ENCODE assay signal across 10 cellular contexts in genomic region chr3:4850928-4851265, GRCh38.
DNase-seq lines count a peak whose midpoint lies in the region; ATAC-seq and TF ChIP-seq lines count a peak whose summit lies in the region.
"Had no signal": no experiment of that assay in that cellular context is flagged by ENCODE, and none has a peak within 500 bp of the region (broad histone marks: within the 10 kb centered on the region; RNA-seq: fewer than 3 reads in every experiment).

No MANE protein-coding gene starts in this region.

- DNase-seq in GM12864 (ENCODE audit: low read depth) (peak; percentile 46), left ventricle myocardium superior (no peak), omental fat pad (ENCODE audit: low spot score) (no peak), breast epithelium (ENCODE audit: low spot score in 2 of 2) (no peak), substantia nigra (lab: John Stamatoyannopoulos, UW) (no peak)
- DNase-seq in activated T-helper 1 cell treated with anti-CD3 and anti-CD28 coated beads, Interleukin-12 subunit alpha, Interleukin-12 subunit beta, Interleukin-2, Interleukin-4 antibody, amounts not matched to agents 30 ng/mL and 10 ng/mL and 1 ng/mL, durations not matched to agents 14 hours and 24 hours and 36 hours (ENCODE audit: low spot score), result peak; percentile 56
- DNase-seq: NCI-H146 had no signal

- peak overlapping the region; percentile 99 for H3K27ac Mint-ChIP-seq in activated T-helper 1 cell treated with anti-CD3 and anti-CD28 coated beads, Interleukin-12 subunit alpha, Interleukin-12 subunit beta, Interleukin-2, Interleukin-4 antibody, amounts not matched to agents 30 ng/mL and 10 ng/mL and 1 ng/mL, durations not matched to agents 14 hours and 24 hours and 36 hours
- H3K27ac Mint-ChIP-seq: GM23338 had no signal

- TF ChIP-seq CTCF in GM12864 (IDR thresholded peaks at IDR 0.05; ENCODE audit: low read depth, low read length, missing control alignments) (no peak), omental fat pad (IDR thresholded peaks at IDR 0.05) (no peak), breast epithelium (IDR thresholded peaks at IDR 0.05) (no peak)

- H3K4me3 Mint-ChIP-seq in activated T-helper 1 cell treated with anti-CD3 and anti-CD28 coated beads, Interleukin-12 subunit alpha, Interleukin-12 subunit beta, Interleukin-2, Interleukin-4 antibody, amounts not matched to agents 30 ng/mL and 10 ng/mL and 1 ng/mL, durations not matched to agents 14 hours and 24 hours and 36 hours, result peak overlapping the region; percentile 67
- H3K4me3 Mint-ChIP-seq: GM23338 had no signal

- H3K27me3 ChIP-seq in breast epithelium, result no peaks in the 10 kb centered on the region

- ATAC-seq in GM19395 (IDR thresholded peaks at IDR 0.05; ENCODE audit: unreplicated experiment) (peak; percentile 50), HG03060 (IDR thresholded peaks at IDR 0.05; ENCODE audit: low read depth, unreplicated experiment) (peak; percentile 30), left ventricle myocardium superior (no peak), omental fat pad (ENCODE audit: low FRiP score) (no peak)
- ATAC-seq: GM23338 had no signal

- no peaks in the 10 kb centered on the region for H3K4me1 ChIP-seq in breast epithelium

- no peak for TF ChIP-seq POLR2A in breast epithelium (IDR thresholded peaks at IDR 0.05)

- peaks cover 12% of the 10 kb centered on the region for H3K9me3 Mint-ChIP-seq in activated T-helper 1 cell treated with anti-CD3 and anti-CD28 coated beads, Interleukin-12 subunit alpha, Interleukin-12 subunit beta, Interleukin-2, Interleukin-4 antibody, amounts not matched to agents 30 ng/mL and 10 ng/mL and 1 ng/mL, durations not matched to agents 14 hours and 24 hours and 36 hours
- H3K9me3 Mint-ChIP-seq: GM23338 had no signal

- no peaks in the 10 kb centered on the region for H3K9me3 ChIP-seq in breast epithelium

- peaks cover 85% of the 10 kb centered on the region for H3K4me1 Mint-ChIP-seq in activated T-helper 1 cell treated with anti-CD3 and anti-CD28 coated beads, Interleukin-12 subunit alpha, Interleukin-12 subunit beta, Interleukin-2, Interleukin-4 antibody, amounts not matched to agents 30 ng/mL and 10 ng/mL and 1 ng/mL, durations not matched to agents 14 hours and 24 hours and 36 hours (ENCODE audit: low read depth)

- H3K4me3 ChIP-seq in GM12864 (ENCODE audit: low read depth, low read length) (no peak overlapping the region), breast epithelium (no peak overlapping the region)
- H3K4me3 ChIP-seq: GM23338 had no signal

- H3K27ac ChIP-seq in breast epithelium, result no peak overlapping the region
- no peak overlapping the region for H3K27ac ChIP-seq in substantia nigra (ENCODE audit: low read depth, low read length, poor library complexity, severe bottlenecking)

- no peaks in the 10 kb centered on the region for H3K27me3 Mint-ChIP-seq in activated T-helper 1 cell treated with anti-CD3 and anti-CD28 coated beads, Interleukin-12 subunit alpha, Interleukin-12 subunit beta, Interleukin-2, Interleukin-4 antibody, amounts not matched to agents 30 ng/mL and 10 ng/mL and 1 ng/mL, durations not matched to agents 14 hours and 24 hours and 36 hours (ENCODE audit: insufficient read depth)

- intact Hi-C loops in activated T-helper 1 cell treated with anti-CD3 and anti-CD28 coated beads, Interleukin-12 subunit alpha, Interleukin-12 subunit beta, Interleukin-2, Interleukin-4 antibody, amounts not matched to agents 30 ng/mL and 10 ng/mL and 1 ng/mL, durations not matched to agents 14 hours and 24 hours and 36 hours (cut with micrococcal nuclease), result loop anchor here (1.0 to 5.0 kb wide), 18 partner anchors 9 to 464 kb away; partner anchors contain the start of genes ARL8B and ITPR1
- intact Hi-C loops in left ventricle myocardium superior (cut with micrococcal nuclease), result no loop called here
- intact Hi-C loops in breast epithelium (cut with DNase I; ENCODE audit: low total_unique reads), result no loop called here

- H3K36me3 ChIP-seq in breast epithelium, result no peaks in the 10 kb centered on the region

- H3K36me3 Mint-ChIP-seq in activated T-helper 1 cell treated with anti-CD3 and anti-CD28 coated beads, Interleukin-12 subunit alpha, Interleukin-12 subunit beta, Interleukin-2, Interleukin-4 antibody, amounts not matched to agents 30 ng/mL and 10 ng/mL and 1 ng/mL, durations not matched to agents 14 hours and 24 hours and 36 hours (ENCODE audit: low read depth), result peaks cover 30% of the 10 kb centered on the region

Comparison
In these comparisons a context has a peak if more than half of its experiments do, and no peak if none do; other contexts are left out.
1. DNase-seq: peak in GM12864 (single experiment) and activated T-helper 1 cell treated with anti-CD3 and anti-CD28 coated beads, Interleukin-12 subunit alpha, Interleukin-12 subunit beta, Interleukin-2, Interleukin-4 antibody, amounts not matched to agents 30 ng/mL and 10 ng/mL and 1 ng/mL, durations not matched to agents 14 hours and 24 hours and 36 hours (single experiment); none in left ventricle myocardium superior (single experiment), omental fat pad (single experiment), breast epithelium (0 of 2) and substantia nigra (0 of 49).
2. ATAC-seq: peak in GM19395 (single experiment) and HG03060 (single experiment); none in left ventricle myocardium superior (single experiment) and omental fat pad (single experiment).